Comparison of ENCODE assay signal across 8 cellular contexts in genomic region chr5:57173318-57174127, GRCh38. TPM values are rescaled to one million over a fixed set of nuclear protein-coding genes. Genes with fewer than 3 reads are reported as not detected.
A peak's percentile ranks its signal among the peaks of the same experiment; 100 is the strongest.
DNase-seq lines count a peak whose midpoint lies in the region; ATAC-seq and TF ChIP-seq lines count a peak whose summit lies in the region.

Gene GPBP1, plus strand, starts transcription at chr5:57174059. Its CDS starts 40,072 bp downstream, at chr5:57214131.

- H3K27ac Mint-ChIP-seq in CD14-positive monocyte: peak within 1 kb of the TSS; percentile 99 to 100 (median 99)

- ATAC-seq in GM19397 (IDR thresholded peaks at IDR 0.05; ENCODE audit: unreplicated experiment) (peak; percentile 74), HG03571 (IDR thresholded peaks at IDR 0.05; ENCODE audit: unreplicated experiment) (peak; percentile 57)

- TF ChIP-seq RAD21 in liver (IDR thresholded peaks at IDR 0.05): no peak

- H3K9ac ChIP-seq in liver (ENCODE audit: low read depth in 1 of 2, low read length in 2 of 2): peak within 1 kb of the TSS; percentile 94 to 95

- peaks cover 39% of the 10 kb centered on the region for H3K4me1 Mint-ChIP-seq in CD14-positive monocyte

- peaks cover 0 to 2% (median 2%) of the 10 kb centered on the region in 3 donors for H3K27me3 Mint-ChIP-seq in CD14-positive monocyte (ENCODE audit: low read depth in 3 of 3)

- no peak for TF ChIP-seq CTCF in CD14-positive monocyte (IDR thresholded peaks at IDR 0.05)
- TF ChIP-seq CTCF in liver (IDR thresholded peaks at IDR 0.05; ENCODE audit: low read depth, low read length, missing input control): no peak

- no peaks in the 10 kb centered on the region for H3K36me3 ChIP-seq in liver (ENCODE audit: control insufficient read depth in 4 of 4, insufficient read depth in 3 of 4, low read depth in 1 of 4, low read length in 3 of 4)

- peaks cover 0 to 4% (median 0%) of the 10 kb centered on the region in 7 donors for H3K9me3 Mint-ChIP-seq in CD14-positive monocyte

- peak within 1 kb of the TSS; percentile 70 to 87 (median 79) for H3K4me3 ChIP-seq in liver (ENCODE audit: low read depth in 1 of 3, low read length in 3 of 3)

- peak within 1 kb of the TSS; percentile 89 to 96 for H3K4me3 Mint-ChIP-seq in CD14-positive monocyte

- H3K4me1 ChIP-seq in liver (ENCODE audit: control insufficient read depth in 4 of 4, insufficient read depth in 4 of 4, low read length in 3 of 4): peaks cover 8 to 25% (median 19%) of the 10 kb centered on the region in 4 donors

- no peaks in the 10 kb centered on the region for H3K27me3 ChIP-seq in liver (ENCODE audit: control insufficient read depth in 4 of 4, insufficient read depth in 4 of 4, low read length in 3 of 4)

- no peaks in the 10 kb centered on the region for H3K9me3 ChIP-seq in liver (ENCODE audit: control insufficient read depth in 4 of 4, low read length in 3 of 4)

- H3K36me3 Mint-ChIP-seq in CD14-positive monocyte: peaks cover 4 to 9% of the 10 kb centered on the region in 2 donors

- DNase-seq in CD14-positive monocyte (ENCODE audit: low spot score) (peak; percentile 99), NCI-H82 (lab: John Stamatoyannopoulos, UW) (peak; percentile 99), dermis microvascular lymphatic vessel endothelial cell (ENCODE audit: low read depth in 2 of 2) (peak; percentile 92 to 99)
- DNase-seq in activated CD4-positive, alpha-beta T cell treated with anti-CD3 and anti-CD28 coated beads, Interleukin-2, amount 50 U/mL, for 48 hours: peak; percentile 98 to 99
- peak; percentile 99 for DNase-seq in stimulated activated CD4-positive, alpha-beta T cell treated with anti-CD3 and anti-CD28 coated beads, Interleukin-4, amount 100 ng/mL, for 24 hours

- intact Hi-C loops in CD14-positive monocyte (cut with micrococcal nuclease): loop anchor here (2.0 to 10.0 kb wide), 5 partner anchors 34 to 1179 kb away; partner anchors contain the start of genes IL6ST (in 1 of the 2) and SETD9 (in 1 of the 2)

- WGBS in liver: under 1% methylated on average over 83 of the region's 83 CpGs

- H3K27ac ChIP-seq in liver (ENCODE audit: low read depth in 1 of 2, low read length in 2 of 2): peak within 1 kb of the TSS; percentile 100

TF ChIP-seq in liver, 16 proteins besides CTCF, POLR2A, EP300 and RAD21:
- TF ChIP-seq GABPA (IDR thresholded peaks at IDR 0.05 in 1 of 2, conservative IDR thresholded peaks at IDR 0.05 in 1 of 2) (no peak), SP1 (IDR thresholded peaks at IDR 0.05) (peak; percentile 73), ZBTB33 (IDR thresholded peaks at IDR 0.05) (peak; percentile 99), RXRA (IDR thresholded peaks at IDR 0.05) (peak; percentile 48 to 55), REST (IDR thresholded peaks at IDR 0.05) (peak; percentile 85), NR2F2 (IDR thresholded peaks at IDR 0.05) (peak; percentile 21), JUND (IDR thresholded peaks at IDR 0.05) (peak; percentile 29 to 67), YY1 (IDR thresholded peaks at IDR 0.05) (peak; percentile 99), FOXA1 (IDR thresholded peaks at IDR 0.05) (no peak), MAX (IDR thresholded peaks at IDR 0.05) (peak; percentile 32), HNF4A (conservative IDR thresholded peaks at IDR 0.05) (no peak)
TF ChIP-seq in liver: peak in this region for 8.

RNA-seq across cellular contexts. Expression of gene GPBP1, which starts in this region (rescaled TPM):
- polyA plus RNA-seq in CD14-positive monocyte: 10 to 100 TPM; 23.2 to 43.7 TPM
- total RNA-seq in dermis microvascular lymphatic vessel endothelial cell: 40.3 and 44.5 TPM in 2 replicates
- total RNA-seq in liver: 10 to 100 TPM; 29.8 to 30.8 TPM
- 10 to 100 TPM; 13.6 to 19.5 TPM for polyA plus RNA-seq in liver

Comparison
In these comparisons a context has a peak if more than half of its experiments do, and no peak if none do; other contexts are left out.
1. Peak in every context shown above with its lines: DNase-seq, ATAC-seq, H3K4me3 ChIP-seq and H3K27ac ChIP-seq.